Comparison of ENCODE assay signal across 8 cellular contexts in the genomic region with DNA sequence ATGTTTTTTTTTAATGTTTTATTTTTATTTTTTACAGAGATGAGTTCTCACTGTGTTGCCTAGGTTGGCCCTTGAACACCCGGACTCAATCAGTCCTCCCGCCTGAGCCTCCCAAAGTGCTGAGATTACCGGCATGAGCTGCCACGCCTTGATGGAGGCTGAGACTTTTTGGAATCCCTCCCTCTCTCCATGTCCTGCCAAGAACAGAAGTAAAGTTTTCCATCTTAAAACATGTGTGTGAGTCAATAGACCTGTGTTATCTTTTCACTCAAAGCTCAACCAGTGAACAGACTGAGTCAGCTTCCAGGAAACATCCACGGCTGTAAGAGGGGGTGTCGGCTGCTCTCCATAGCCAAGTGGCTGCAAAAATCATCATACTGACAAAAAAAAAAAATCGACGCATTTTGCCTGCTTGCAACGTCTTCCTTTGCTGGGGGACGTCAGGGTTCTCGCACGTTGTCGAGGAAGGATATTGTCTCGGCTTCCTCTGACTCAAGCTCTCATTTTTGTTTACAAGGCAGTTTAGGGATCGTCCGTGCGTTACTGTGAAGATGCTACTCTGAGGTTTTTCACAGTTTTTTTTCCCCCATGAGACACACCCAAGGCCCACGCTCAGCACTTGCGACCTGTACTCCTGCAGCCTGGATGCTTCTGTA. TPM values are rescaled to one million over a fixed set of nuclear protein-coding genes. Genes with fewer than 3 reads are reported as not detected.
DNase-seq lines count a peak whose midpoint lies in the region; ATAC-seq and TF ChIP-seq lines count a peak whose summit lies in the region.

No MANE protein-coding gene starts in this region.

- DNase-seq in HUDEP-2 (lab: John Stamatoyannopoulos, UW; ENCODE audit: unreplicated experiment in 76 of 76) (peak in 67 of 76 experiments; percentile 3 to 84 (median 38)), fibroblast of villous mesenchyme (ENCODE audit: low read depth) (peak; percentile 61), NCI-H1048 (lab: John Stamatoyannopoulos, UW) (no peak), medulla oblongata (ENCODE audit: extremely low spot score) (no peak)
- peak; percentile 74 for DNase-seq in activated CD8-positive, alpha-beta memory T cell treated with anti-CD3 and anti-CD28 coated beads, Interleukin-2, amount 50 U/mL, for 48 hours
- peak; percentile 85 for DNase-seq in stimulated activated CD4-positive, alpha-beta T cell treated with anti-CD3 and anti-CD28 coated beads, Interleukin-1b, Interleukin-23, amount 100 ng/mL, for 48 hours

- no peak for TF ChIP-seq CTCF in fibroblast of villous mesenchyme (IDR thresholded peaks at IDR 0.05; ENCODE audit: insufficient read depth, low read depth, low read length)

- ATAC-seq in HG03378 (IDR thresholded peaks at IDR 0.05; ENCODE audit: unreplicated experiment) (no peak), HG03175 (IDR thresholded peaks at IDR 0.05; ENCODE audit: unreplicated experiment) (no peak)

- H3K4me3 ChIP-seq in fibroblast of villous mesenchyme (ENCODE audit: low read depth, low read length): no peak overlapping the region

RNA-seq across cellular contexts. Expression of a gene that starts 10.0 kb away (rescaled TPM):
- 16.4 and 23.2 TPM in 2 replicates for total RNA-seq in fibroblast of villous mesenchyme

Comparison
In these comparisons a context has a peak if more than half of its experiments do, and no peak if none do; other contexts are left out.
1. DNase-seq: peak in HUDEP-2 (67 of 76), activated CD8-positive, alpha-beta memory T cell treated with anti-CD3 and anti-CD28 coated beads, Interleukin-2, amount 50 U/mL, for 48 hours (single experiment), fibroblast of villous mesenchyme (single experiment) and stimulated activated CD4-positive, alpha-beta T cell treated with anti-CD3 and anti-CD28 coated beads, Interleukin-1b, Interleukin-23, amount 100 ng/mL, for 48 hours (single experiment); none in NCI-H1048 (single experiment) and medulla oblongata (single experiment).